ENCODE assay signal across 26 cellular contexts in the genomic region with DNA sequence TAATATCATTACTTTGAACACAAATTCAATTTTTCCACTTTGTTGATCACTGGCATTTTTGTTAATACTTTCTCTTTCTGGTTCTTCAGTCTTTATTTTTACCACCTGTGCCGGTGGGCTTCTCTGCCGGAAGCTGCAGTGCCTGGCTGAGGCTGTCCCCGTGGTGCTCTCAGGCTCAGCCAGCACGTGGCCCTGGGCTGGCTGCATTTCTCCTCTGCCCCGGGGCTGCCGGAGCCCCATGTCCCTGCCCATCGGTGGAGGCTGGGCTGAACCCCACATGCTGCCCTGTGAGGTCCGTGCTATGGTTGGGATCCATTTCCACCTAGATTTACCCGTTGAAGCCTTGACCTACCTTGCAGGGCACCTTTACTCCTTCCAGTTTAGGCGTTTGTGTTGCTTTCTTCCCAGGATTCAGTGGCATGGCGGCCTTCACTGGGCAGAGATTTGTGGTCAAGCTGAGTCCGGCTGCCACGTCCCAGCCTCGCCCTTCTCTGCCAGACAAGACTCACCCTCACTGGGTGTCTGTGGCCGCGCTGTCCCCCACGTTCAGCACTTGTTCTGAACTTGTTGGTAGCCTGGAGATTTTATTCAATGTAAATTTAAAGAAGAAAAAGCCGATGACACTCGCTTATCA. TPM values are rescaled to one million over a fixed set of nuclear protein-coding genes. Genes with fewer than 3 reads are reported as not detected.
A peak's percentile ranks its signal among the peaks of the same experiment; 100 is the strongest.
DNase-seq lines count a peak whose midpoint lies in the region; ATAC-seq, FAIRE-seq and TF ChIP-seq lines count a peak whose summit lies in the region.
"Had no signal": no experiment of that assay in that cellular context is flagged by ENCODE, and none has a peak within 500 bp of the region (broad histone marks: within the 10 kb centered on the region; RNA-seq: fewer than 3 reads in every experiment).

No MANE protein-coding gene starts in this region.

- no TSS peak for BruUV-seq in HepG2 (replicated peaks; lab: Mats Ljungman, UMichigan)
- no TSS peak for BruUV-seq in K562 (replicated peaks; lab: Mats Ljungman, UMichigan)

- no peak for TF ChIP-seq EP300 in HepG2 (IDR thresholded peaks at IDR 0.05; ENCODE audit: low read depth in 2 of 2, low read length in 2 of 2)
- no peak for TF ChIP-seq EP300 in HepG2 (CRISPR knock-in tag; IDR thresholded peaks at IDR 0.05; ENCODE audit: borderline replicate concordance)
- no peak for TF ChIP-seq EP300 in K562 (IDR thresholded peaks at IDR 0.05; ENCODE audit: low read length)

- peaks cover 20% of the 10 kb centered on the region for H3K9me3 ChIP-seq in HepG2 (ENCODE audit: low read length)
- no peaks in the 10 kb centered on the region for H3K9me3 ChIP-seq in right lobe of liver
- H3K9me3 ChIP-seq in K562 (replicated peaks; ENCODE audit: control insufficient read depth, insufficient read depth, low read depth, low read length), result 0 out of 2 replicates have a peak, but pooled peaks cover 1% of the 10 kb centered on the region
- H3K9me3 ChIP-seq: HAP-1 had no signal

- H3K79me2 ChIP-seq in HepG2 (ENCODE audit: insufficient read depth, low read length), result no peaks in the 10 kb centered on the region
- H3K79me2 ChIP-seq in K562 (ENCODE audit: control insufficient read depth, insufficient read depth, low read length), result no peaks in the 10 kb centered on the region
- H3K79me2 ChIP-seq: hepatocyte had no signal

- POLR2A ChIA-PET in HepG2 (lab: Yijun Ruan, JAX), result no interaction called here
- POLR2A ChIA-PET in K562 (lab: Yijun Ruan, JAX), result interaction anchor here (0.6 to 1.3 kb wide), 2 partner anchors 10 to 413 kb away, joined by 3 read pairs; no protein-coding TSS in a partner anchor

- H3K4me1 ChIP-seq in HepG2 (ENCODE audit: insufficient read depth, low read length), result no peaks in the 10 kb centered on the region
- no peaks in the 10 kb centered on the region for H3K4me1 ChIP-seq in right lobe of liver
- peaks cover 5 to 14% of the 10 kb centered on the region in 2 experiments; a peak in 3 of 5 replicates for H3K4me1 ChIP-seq in K562 (replicated peaks in 1 of 2; ENCODE audit: control insufficient read depth in 2 of 2, insufficient read depth in 2 of 2, low read length in 2 of 2)
- H3K4me1 ChIP-seq: neural progenitor cell had no signal

- DNase-seq in HepG2 (ENCODE audit: low spot score) (no peak), right lobe of liver (no peak), K562 (ENCODE audit: extremely low read depth in 1 of 4, low spot score in 3 of 4) (no peak), omental fat pad (ENCODE audit: low spot score) (no peak), T-helper 2 cell (no peak)
- DNase-seq: activated CD4-positive, alpha-beta T cell treated with anti-CD3 and anti-CD28 coated beads for 1 hour; activated naive CD4-positive, alpha-beta T cell treated with anti-CD3 and anti-CD28 coated beads, Interleukin-2, amount 50 U/mL, for 16 hours; activated T-cell treated with anti-CD3 and anti-CD28 coated beads, Interleukin-2, amount 50 U/mL, for 72 hours; effector CD4-positive, alpha-beta T cell; erythroblast; immature natural killer cell; IMR-90; left ventricle myocardium superior; NCI-H2171; NCI-H526; stimulated activated CD4-positive, alpha-beta T cell treated with anti-CD3 and anti-CD28 coated beads, Interleukin-2, amount 100 ng/mL, for 48 hours; stimulated activated naive CD8-positive, alpha-beta T cell treated with anti-CD3 and anti-CD28 coated beads, Interleukin-15, amount 100 ng/mL, for 72 hours; upper lobe of left lung had no signal

- H3K9ac ChIP-seq in HepG2 (ENCODE audit: insufficient read depth, low read depth, low read length), result no peak overlapping the region
- peak overlapping the region in 1 of 2 experiments; percentile 59; a peak in 1 of 4 replicates for H3K9ac ChIP-seq in K562 (ENCODE audit: insufficient read depth in 1 of 2, low read depth in 2 of 2, low read length in 2 of 2)
- H3K9ac ChIP-seq: neural progenitor cell had no signal

- FAIRE-seq in HepG2 (lab: Jason Lieb, UNC), result no peak
- no peak for FAIRE-seq in K562 (lab: Jason Lieb, UNC)

- H3K27ac ChIP-seq in HepG2 (ENCODE audit: extremely low read length, insufficient read depth, low read length), result no peak overlapping the region
- H3K27ac ChIP-seq in right lobe of liver, result no peak overlapping the region
- no peak overlapping the region for H3K27ac ChIP-seq in K562 (ENCODE audit: extremely low read depth, low read depth, low read length)
- H3K27ac ChIP-seq: hepatocyte, neural progenitor cell, RWPE1, upper lobe of left lung had no signal

- intact Hi-C loops in HepG2 (cut with micrococcal nuclease; ENCODE audit: unreplicated experiment), result no loop called here
- intact Hi-C loops in right lobe of liver (cut with DNase I), result no loop called here
- intact Hi-C loops in K562 (cut with micrococcal nuclease), result no loop called here

- in situ Hi-C loops in HepG2 (cut with HindIII; ENCODE audit: extremely low pct_ligation_motif_present, low pct_unique_long_range_greater_than_20kb) (no loop called here), K562 (cut with MboI) (no loop called here)

- TF ChIP-seq CTCF in HepG2 (CRISPR knock-in tag; IDR thresholded peaks at IDR 0.05) (no peak), right lobe of liver (IDR thresholded peaks at IDR 0.05) (no peak), K562 (IDR thresholded peaks at IDR 0.05 in 2 of 3, conservative IDR thresholded peaks at IDR 0.05 in 1 of 3; ENCODE audit: insufficient read depth in 2 of 3, low read depth in 1 of 3, low read length in 3 of 3) (no peak), omental fat pad (IDR thresholded peaks at IDR 0.05) (no peak)

- H2AFZ ChIP-seq in HepG2 (ENCODE audit: low read length), result no peak overlapping the region
- H2AFZ ChIP-seq in K562 (ENCODE audit: low read depth, low read length), result peak overlapping the region; percentile 61
- H2AFZ ChIP-seq: hepatocyte, neural progenitor cell had no signal

- WGBS in HepG2 (ENCODE audit: low lambda C conversion rate), result 43% methylated on average over 18 of the region's 19 CpGs
- WGBS in right lobe of liver (ENCODE audit: insufficient coverage, low coverage, low lambda C conversion rate, missing lambda C conversion rate), result 73% methylated on average over 17 of the region's 19 CpGs
- 7% methylated on average over 17 of the region's 19 CpGs for WGBS in K562 (ENCODE audit: insufficient coverage, low coverage, missing lambda C conversion rate)

- CTCF ChIA-PET in HepG2 (lab: Yijun Ruan, JAX; ENCODE audit: low intra/inter-chr PET ratio, low total read pairs) (no interaction called here), K562 (lab: Yijun Ruan, JAX; ENCODE audit: low intra/inter-chr PET ratio) (no interaction called here)

- H3K9me1 ChIP-seq in K562 (ENCODE audit: control insufficient read depth, insufficient read depth, low read length), result no peaks in the 10 kb centered on the region

- TF ChIP-seq RAD21 in HepG2 (CRISPR knock-in tag; IDR thresholded peaks at IDR 0.05) (no peak), K562 (CRISPR knock-in tag; conservative IDR thresholded peaks at IDR 0.05 in 1 of 2, IDR thresholded peaks at IDR 0.05 in 1 of 2) (no peak)

- ATAC-seq in HepG2 (peak; percentile 67), right lobe of liver (no peak), K562 (peak; percentile 42; the same call in 1 of the 3 replicates), omental fat pad (ENCODE audit: low FRiP score) (peak; percentile 21), GM18505 (IDR thresholded peaks at IDR 0.05; ENCODE audit: unreplicated experiment) (no peak), HG02973 (IDR thresholded peaks at IDR 0.05; ENCODE audit: unreplicated experiment) (no peak), GM21367 (IDR thresholded peaks at IDR 0.05; ENCODE audit: unreplicated experiment) (no peak)
- ATAC-seq: activated T-cell treated with anti-CD3 and anti-CD28 coated beads, Interleukin-2, amount 50 U/mL, for 72 hours; left ventricle myocardium superior; stimulated activated naive CD8-positive, alpha-beta T cell treated with anti-CD3 and anti-CD28 coated beads, Interleukin-15, amount 100 ng/mL, for 72 hours had no signal

- H3K36me3 ChIP-seq in HepG2 (replicated peaks in 1 of 2; ENCODE audit: control insufficient read depth in 1 of 2, insufficient read depth in 2 of 2, low read length in 2 of 2) (no peaks in the 10 kb centered on the region), right lobe of liver (no peaks in the 10 kb centered on the region), K562 (ENCODE audit: control insufficient read depth, insufficient read depth, low read length) (no peaks in the 10 kb centered on the region)
- H3K36me3 ChIP-seq: HAP-1, neural progenitor cell, upper lobe of left lung had no signal

- peak overlapping the region; percentile 21; the same call in 1 of the 2 replicates for H3K4me2 ChIP-seq in HepG2 (ENCODE audit: low read depth, low read length)
- H3K4me2 ChIP-seq in K562 (ENCODE audit: insufficient read depth, low read length), result peak overlapping the region; percentile 21; the same call in 1 of the 2 replicates
- H3K4me2 ChIP-seq: hepatocyte, neural progenitor cell, smooth muscle cell had no signal

- H3K27me3 ChIP-seq in HepG2 (ENCODE audit: control insufficient read depth in 1 of 2, insufficient read depth in 2 of 2, low read length in 2 of 2), result peaks cover 0 to 23% of the 10 kb centered on the region in 2 experiments; a peak in 3 of 5 replicates
- no peaks in the 10 kb centered on the region for H3K27me3 ChIP-seq in right lobe of liver
- H3K27me3 ChIP-seq in K562 (ENCODE audit: control insufficient read depth in 2 of 2, insufficient read depth in 2 of 2, low read length in 2 of 2), result peaks cover 18 to 36% of the 10 kb centered on the region in 2 experiments
- H3K27me3 ChIP-seq: hepatocyte, neural progenitor cell, upper lobe of left lung had no signal

- H3K4me3 ChIP-seq in HepG2 (replicated peaks in 1 of 3; ENCODE audit: insufficient read depth in 1 of 3, low read depth in 2 of 3, low read length in 3 of 3) (no peak overlapping the region), right lobe of liver (no peak overlapping the region), K562 (no peak overlapping the region)
- H3K4me3 ChIP-seq: HAP-1, hepatocyte, neural progenitor cell, smooth muscle cell, upper lobe of left lung had no signal

- no peaks in the 10 kb centered on the region for H4K20me1 ChIP-seq in HepG2 (ENCODE audit: insufficient read depth, low read length)
- no peaks in the 10 kb centered on the region for H4K20me1 ChIP-seq in K562 (replicated peaks; ENCODE audit: control insufficient read depth, insufficient read depth, low read length)

- TF ChIP-seq POLR2A in HepG2 (IDR thresholded peaks at IDR 0.05; ENCODE audit: insufficient read depth in 1 of 2, low read depth in 2 of 2, low read length in 2 of 2) (no peak), right lobe of liver (IDR thresholded peaks at IDR 0.05) (no peak), K562 (conservative IDR thresholded peaks at IDR 0.05) (no peak), GM18505 (IDR thresholded peaks at IDR 0.05; ENCODE audit: borderline replicate concordance, extremely low read depth, insufficient read depth, insufficient read length) (no peak)

RNA-seq across cellular contexts. Expression of gene TMEM18, which starts 12.8 kb away (rescaled TPM):
- total RNA-seq in HepG2 (2016; rRNA removed; fragmentation: Illumina TruSeq; extraction: Trizol) (39.7 and 45.9 TPM in 2 replicates), right lobe of liver (10 to 100 TPM in 2 of 6 experiments, 1 to 10 TPM in 4; 4.2 to 11.4 (median 7.0) TPM), K562 (2014; rRNA removed) (12.8 and 12.9 TPM in 2 replicates), K562 (2014; rRNA removed; fragmentation: Illumina TruSeq; extraction: Trizol) (19.6 and 23.4 TPM in 2 replicates), K562 (2015; rRNA removed; fragmentation: Illumina TruSeq; extraction: Trizol) (19.4 and 19.9 TPM in 2 replicates), K562 (2021) (18.4 and 21.3 TPM in 2 replicates), omental fat pad (10 to 100 TPM; 17.8 to 27.3 (median 21.5) TPM)
- total RNA-seq in HepG2 (2016; cell fraction: cytosol; rRNA removed; fragmentation: Illumina TruSeq; extraction: Trizol; ENCODE audit: low read depth), result 26.8 and 30.8 TPM in 2 replicates
- total RNA-seq in HepG2 (2016; cell fraction: insoluble cytoplasmic fraction; rRNA removed; fragmentation: Illumina TruSeq; extraction: Trizol), result 36.9 and 47.1 TPM in 2 replicates
- total RNA-seq in HepG2 (2016; cell fraction: membrane; rRNA removed; fragmentation: Illumina TruSeq; extraction: Trizol), result 43.7 and 45.0 TPM in 2 replicates
- 27.3 and 30.5 TPM in 2 replicates for total RNA-seq in HepG2 (2016; cell fraction: nucleus; rRNA removed; fragmentation: Illumina TruSeq; extraction: Trizol)
- polyA plus RNA-seq in HepG2 (2011; rRNA removed) (32.1 and 49.4 TPM in 2 replicates), K562 (2011; rRNA removed) (21.1 and 28.3 TPM in 2 replicates), K562 (2014; fragmentation: Illumina TruSeq; extraction: Trizol) (19.2 and 21.8 TPM in 2 replicates), K562 (2014; fragmentation: Nextera tagmentation; extraction: Ambion mirVana) (10 to 100 TPM; 54.5 to 55.9 TPM), K562 (2014; rRNA removed) (17.5 and 30.7 TPM in 2 replicates)
- polyA plus RNA-seq in HepG2 (2011; cell fraction: cytosol; rRNA removed), result 33.5 and 39.5 TPM in 2 replicates
- polyA plus RNA-seq in HepG2 (2011; cell fraction: nucleus; rRNA removed), result 29.6 and 38.2 TPM in 2 replicates
- polyA plus RNA-seq in HepG2 (2012), result 36.5 and 48.1 TPM in 2 replicates
- 37.2 and 42.5 TPM in 2 replicates for polyA plus RNA-seq in HepG2 (2016; cell fraction: cytosol; fragmentation: Illumina TruSeq; extraction: Trizol; ENCODE audit: low read depth)
- polyA plus RNA-seq in HepG2 (2016; cell fraction: insoluble cytoplasmic fraction; fragmentation: Illumina TruSeq; extraction: Trizol; ENCODE audit: low read depth), result 36.2 and 38.9 TPM in 2 replicates
- 38.3 and 46.2 TPM in 2 replicates for polyA plus RNA-seq in HepG2 (2016; cell fraction: membrane; fragmentation: Illumina TruSeq; extraction: Trizol; ENCODE audit: low read depth)
- 49.7 and 63.7 TPM in 2 replicates for polyA plus RNA-seq in HepG2 (2016; cell fraction: nucleus; fragmentation: Illumina TruSeq; extraction: Trizol; ENCODE audit: insufficient read depth, low read depth)
- 19.9 and 51.6 TPM in 2 replicates for polyA minus RNA-seq in HepG2 (2011; rRNA and poly(A)+ RNA removed; ENCODE audit: low replicate concordance)
- 14.5 and 14.9 TPM in 2 replicates for polyA minus RNA-seq in HepG2 (2011; cell fraction: cytosol; rRNA and poly(A)+ RNA removed)
- 39.4 and 50.0 TPM in 2 replicates for polyA minus RNA-seq in HepG2 (2011; cell fraction: nucleus; rRNA and poly(A)+ RNA removed)
- total RNA-seq in K562 (2011; cell fraction: chromatin; rRNA removed; ENCODE audit: low replicate concordance), result 46.2 and 62.9 TPM in 2 replicates
- total RNA-seq in K562 (2011; cell fraction: nucleolus; rRNA removed), result 25.7 and 27.0 TPM in 2 replicates
- 33.0 and 41.0 TPM in 2 replicates for total RNA-seq in K562 (2011; cell fraction: nucleoplasm; rRNA removed)
- polyA plus RNA-seq in K562 (2011; cell fraction: cytosol; rRNA removed), result 12.3 and 19.7 TPM in 2 replicates
- polyA plus RNA-seq in K562 (2011; cell fraction: nucleus; rRNA removed), result 36.1 and 37.8 TPM in 2 replicates
- 19.3 and 26.1 TPM in 2 replicates for polyA plus RNA-seq in K562 (2012)
- 20.6 and 22.0 TPM in 2 replicates for polyA minus RNA-seq in K562 (2011; rRNA and poly(A)+ RNA removed)
- polyA minus RNA-seq in K562 (2011; cell fraction: cytosol; rRNA and poly(A)+ RNA removed), result 6.6 and 9.2 TPM in 2 replicates
- 12.8 and 15.7 TPM in 2 replicates for polyA minus RNA-seq in K562 (2011; cell fraction: nucleus; rRNA and poly(A)+ RNA removed)

Comparison
In these comparisons a context has a peak if more than half of its experiments do, and no peak if none do; other contexts are left out.
1. ATAC-seq: peak in HepG2 (single experiment), K562 (single experiment) and omental fat pad (single experiment); none in right lobe of liver (0 of 4), GM18505 (single experiment), HG02973 (single experiment) and GM21367 (single experiment).
2. Of the 241 proteins assayed by ChIP-seq in both HepG2 and K562: peak only in HepG2: GABPB1 and MAX; only in K562: USF2; in both: none; in neither: 238.